ENCODE assay signal across 14 cellular contexts in genomic region chr9:133301253-133302230, GRCh38. TPM values are rescaled to one million over a fixed set of nuclear protein-coding genes. Genes with fewer than 3 reads are reported as not detected.
DNase-seq lines count a peak whose midpoint lies in the region; ATAC-seq and TF ChIP-seq lines count a peak whose summit lies in the region.
"Had no signal": no experiment of that assay in that cellular context is flagged by ENCODE, and none has a peak within 500 bp of the region (broad histone marks: within the 10 kb centered on the region; RNA-seq: fewer than 3 reads in every experiment).

No MANE protein-coding gene starts in this region.

- H3K4me1 Mint-ChIP-seq in activated CD8-positive, alpha-beta T cell treated with anti-CD3 and anti-CD28 coated beads, Interleukin-2, amount 10 ng/mL, durations not matched to agents 7 days and 5 days (ENCODE audit: low read depth): no peaks in the 10 kb centered on the region
- H3K4me1 Mint-ChIP-seq in activated CD8-positive, alpha-beta T cell treated with anti-CD3 and anti-CD28 coated beads for 36 hours (ENCODE audit: low read depth): no peaks in the 10 kb centered on the region
- H3K4me1 Mint-ChIP-seq in glutamatergic neuron (ENCODE audit: low read depth, unreplicated experiment) (peaks cover 11% of the 10 kb centered on the region), osteocyte (ENCODE audit: unreplicated experiment) (peaks cover 9% of the 10 kb centered on the region), type B pancreatic cell (ENCODE audit: unreplicated experiment) (no peaks in the 10 kb centered on the region)
- H3K4me1 Mint-ChIP-seq: CD8-positive, alpha-beta memory T cell had no signal

- H3K27me3 Mint-ChIP-seq in activated CD8-positive, alpha-beta T cell treated with anti-CD3 and anti-CD28 coated beads, Interleukin-2, amount 10 ng/mL, durations not matched to agents 7 days and 5 days (ENCODE audit: low read depth): peaks cover 7% of the 10 kb centered on the region
- H3K27me3 Mint-ChIP-seq in activated CD8-positive, alpha-beta T cell treated with anti-CD3 and anti-CD28 coated beads for 36 hours: no peaks in the 10 kb centered on the region
- peaks cover 2% of the 10 kb centered on the region for H3K27me3 Mint-ChIP-seq in glutamatergic neuron (ENCODE audit: unreplicated experiment)
- H3K27me3 Mint-ChIP-seq in osteocyte (ENCODE audit: unreplicated experiment): peaks cover 13% of the 10 kb centered on the region
- H3K27me3 Mint-ChIP-seq in type B pancreatic cell: peaks cover 14% of the 10 kb centered on the region

- no peaks in the 10 kb centered on the region for H3K36me3 Mint-ChIP-seq in activated CD8-positive, alpha-beta T cell treated with anti-CD3 and anti-CD28 coated beads, Interleukin-2, amount 10 ng/mL, durations not matched to agents 7 days and 5 days (ENCODE audit: low read depth)
- no peaks in the 10 kb centered on the region for H3K36me3 Mint-ChIP-seq in activated CD8-positive, alpha-beta T cell treated with anti-CD3 and anti-CD28 coated beads for 36 hours (ENCODE audit: low read depth)
- H3K36me3 Mint-ChIP-seq in glutamatergic neuron (ENCODE audit: unreplicated experiment) (peaks cover 10% of the 10 kb centered on the region), osteocyte (ENCODE audit: unreplicated experiment) (no peaks in the 10 kb centered on the region), type B pancreatic cell (no peaks in the 10 kb centered on the region)
- H3K36me3 Mint-ChIP-seq: CD8-positive, alpha-beta memory T cell had no signal

- H3K4me3 Mint-ChIP-seq in activated CD8-positive, alpha-beta T cell treated with anti-CD3 and anti-CD28 coated beads, Interleukin-2, amount 10 ng/mL, durations not matched to agents 7 days and 5 days: no peak overlapping the region
- no peak overlapping the region for H3K4me3 Mint-ChIP-seq in activated CD8-positive, alpha-beta T cell treated with anti-CD3 and anti-CD28 coated beads for 36 hours
- H3K4me3 Mint-ChIP-seq in glutamatergic neuron (ENCODE audit: unreplicated experiment) (no peak overlapping the region), osteocyte (ENCODE audit: unreplicated experiment) (no peak overlapping the region), type B pancreatic cell (no peak overlapping the region)
- H3K4me3 Mint-ChIP-seq: CD8-positive, alpha-beta memory T cell had no signal

- intact Hi-C loops in activated CD8-positive, alpha-beta T cell treated with anti-CD3 and anti-CD28 coated beads for 36 hours (cut with micrococcal nuclease): no loop called here
- intact Hi-C loops in left cardiac atrium (cut with DNase I): no loop called here

- ATAC-seq in activated CD8-positive, alpha-beta T cell treated with anti-CD3 and anti-CD28 coated beads, Interleukin-2, amount 10 ng/mL, durations not matched to agents 7 days and 5 days: no peak
- no peak for ATAC-seq in activated CD8-positive, alpha-beta T cell treated with anti-CD3 and anti-CD28 coated beads for 36 hours
- ATAC-seq in left cardiac atrium (no peak), HG02938 (IDR thresholded peaks at IDR 0.05; ENCODE audit: unreplicated experiment) (no peak)

- POLR2A ChIA-PET in activated CD8-positive, alpha-beta T cell treated with anti-CD3 and anti-CD28 coated beads, Interleukin-2, amount 10 ng/mL, durations not matched to agents 7 days and 5 days (lab: Charles Lee): no interaction called here
- POLR2A ChIA-PET in activated CD8-positive, alpha-beta T cell treated with anti-CD3 and anti-CD28 coated beads for 36 hours (lab: Charles Lee): no interaction called here

- CTCF ChIA-PET in activated CD8-positive, alpha-beta T cell treated with anti-CD3 and anti-CD28 coated beads, Interleukin-2, amount 10 ng/mL, durations not matched to agents 7 days and 5 days (lab: Charles Lee): no interaction called here
- CTCF ChIA-PET in activated CD8-positive, alpha-beta T cell treated with anti-CD3 and anti-CD28 coated beads for 36 hours (lab: Charles Lee): no interaction called here

- DNase-seq in activated CD8-positive, alpha-beta T cell treated with anti-CD3 and anti-CD28 coated beads, Interleukin-2, amount 10 ng/mL, durations not matched to agents 7 days and 5 days: peak; percentile 7
- no peak for DNase-seq in activated CD8-positive, alpha-beta T cell treated with anti-CD3 and anti-CD28 coated beads for 36 hours
- DNase-seq in glutamatergic neuron (no peak), osteocyte (ENCODE audit: extremely low spot score, unreplicated experiment) (peak; percentile 63), type B pancreatic cell (ENCODE audit: extremely low spot score, unreplicated experiment) (peak; percentile 34), left cardiac atrium (no peak), NCI-H1048 (lab: John Stamatoyannopoulos, UW) (no peak)
- DNase-seq: CD8-positive, alpha-beta memory T cell; DND-41; GDM1 had no signal

- no peak overlapping the region for H3K27ac Mint-ChIP-seq in activated CD8-positive, alpha-beta T cell treated with anti-CD3 and anti-CD28 coated beads, Interleukin-2, amount 10 ng/mL, durations not matched to agents 7 days and 5 days
- no peak overlapping the region for H3K27ac Mint-ChIP-seq in activated CD8-positive, alpha-beta T cell treated with anti-CD3 and anti-CD28 coated beads for 36 hours
- H3K27ac Mint-ChIP-seq in glutamatergic neuron (ENCODE audit: unreplicated experiment): peak overlapping the region; percentile 9
- H3K27ac Mint-ChIP-seq in osteocyte (ENCODE audit: unreplicated experiment): no peak overlapping the region
- no peak overlapping the region for H3K27ac Mint-ChIP-seq in type B pancreatic cell

- no peaks in the 10 kb centered on the region for H3K9me3 Mint-ChIP-seq in activated CD8-positive, alpha-beta T cell treated with anti-CD3 and anti-CD28 coated beads, Interleukin-2, amount 10 ng/mL, durations not matched to agents 7 days and 5 days (ENCODE audit: insufficient read depth)
- H3K9me3 Mint-ChIP-seq in activated CD8-positive, alpha-beta T cell treated with anti-CD3 and anti-CD28 coated beads for 36 hours: no peaks in the 10 kb centered on the region
- H3K9me3 Mint-ChIP-seq in glutamatergic neuron (ENCODE audit: unreplicated experiment) (peaks cover 7% of the 10 kb centered on the region), osteocyte (ENCODE audit: unreplicated experiment) (no peaks in the 10 kb centered on the region), type B pancreatic cell (no peaks in the 10 kb centered on the region)
- H3K9me3 Mint-ChIP-seq: CD8-positive, alpha-beta memory T cell had no signal

- TF ChIP-seq CTCF in activated CD8-positive, alpha-beta T cell treated with anti-CD3 and anti-CD28 coated beads for 36 hours (IDR thresholded peaks at IDR 0.05): no peak
- TF ChIP-seq CTCF in glutamatergic neuron (IDR thresholded peaks at IDR 0.05; ENCODE audit: partially characterized antibody, unreplicated experiment) (no peak), osteocyte (IDR thresholded peaks at IDR 0.05) (no peak), type B pancreatic cell (conservative IDR thresholded peaks at IDR 0.05) (no peak)

RNA-seq across cellular contexts. Expression of gene ABO, which starts 26.5 kb away (rescaled TPM):
- not detected for total RNA-seq in activated CD8-positive, alpha-beta T cell treated with anti-CD3 and anti-CD28 coated beads, Interleukin-2, amount 10 ng/mL, durations not matched to agents 7 days and 5 days
- not detected for total RNA-seq in activated CD8-positive, alpha-beta T cell treated with anti-CD3 and anti-CD28 coated beads for 36 hours
- total RNA-seq in glutamatergic neuron (ENCODE audit: unreplicated experiment): not detected
- total RNA-seq in osteocyte: not detected in 2 replicates
- 3.7 and 5.6 TPM in 2 replicates for total RNA-seq in type B pancreatic cell (ENCODE audit: low replicate concordance)
- total RNA-seq in left cardiac atrium: 1 to 10 TPM; 1.7 to 2.1 TPM
- total RNA-seq: A673; Caco-2; CD8-positive, alpha-beta memory T cell; H1 had no signal

RNA-seq across cellular contexts. Expression of gene SURF6, which starts 34.4 kb away (rescaled TPM):
- 10 to 100 TPM; 20.1 to 21.4 TPM for total RNA-seq in activated CD8-positive, alpha-beta T cell treated with anti-CD3 and anti-CD28 coated beads, Interleukin-2, amount 10 ng/mL, durations not matched to agents 7 days and 5 days
- total RNA-seq in activated CD8-positive, alpha-beta T cell treated with anti-CD3 and anti-CD28 coated beads for 36 hours: 10 to 100 TPM; 24.9 to 28.3 TPM
- total RNA-seq in glutamatergic neuron (ENCODE audit: unreplicated experiment) (15.0 TPM), osteocyte (16.0 and 19.8 TPM in 2 replicates), type B pancreatic cell (ENCODE audit: low replicate concordance) (24.9 and 26.5 TPM in 2 replicates), left cardiac atrium (10 to 100 TPM; 11.1 to 12.2 TPM)

RNA-seq across cellular contexts. Expression of gene MED22, which starts 46.4 kb away (rescaled TPM):
- 10 to 100 TPM; 29.1 to 29.6 TPM for total RNA-seq in activated CD8-positive, alpha-beta T cell treated with anti-CD3 and anti-CD28 coated beads, Interleukin-2, amount 10 ng/mL, durations not matched to agents 7 days and 5 days
- 10 to 100 TPM; 23.4 to 29.0 TPM for total RNA-seq in activated CD8-positive, alpha-beta T cell treated with anti-CD3 and anti-CD28 coated beads for 36 hours
- 35.7 TPM for total RNA-seq in glutamatergic neuron (ENCODE audit: unreplicated experiment)
- total RNA-seq in osteocyte: 23.4 and 27.6 TPM in 2 replicates
- total RNA-seq in type B pancreatic cell (ENCODE audit: low replicate concordance): 34.0 and 38.2 TPM in 2 replicates
- 10 to 100 TPM; 18.2 to 22.7 TPM for total RNA-seq in left cardiac atrium

RNA-seq across cellular contexts. Expression of gene RPL7A, which starts 46.5 kb away (rescaled TPM):
- 1,000 to 10,000 TPM; 1,894 to 1,933 TPM for total RNA-seq in activated CD8-positive, alpha-beta T cell treated with anti-CD3 and anti-CD28 coated beads, Interleukin-2, amount 10 ng/mL, durations not matched to agents 7 days and 5 days
- total RNA-seq in activated CD8-positive, alpha-beta T cell treated with anti-CD3 and anti-CD28 coated beads for 36 hours: 1,000 to 10,000 TPM; 3,479 to 3,507 TPM
- total RNA-seq in glutamatergic neuron (ENCODE audit: unreplicated experiment) (1,442 TPM), osteocyte (1,770 and 1,772 TPM in 2 replicates), type B pancreatic cell (ENCODE audit: low replicate concordance) (2,442 and 2,715 TPM in 2 replicates), left cardiac atrium (1,000 to 10,000 TPM; 1,074 to 1,076 TPM)

RNA-seq across cellular contexts. Expression of gene SURF1, which starts 54.7 kb away (rescaled TPM):
- 10 to 100 TPM; 37.4 to 39.1 TPM for total RNA-seq in activated CD8-positive, alpha-beta T cell treated with anti-CD3 and anti-CD28 coated beads, Interleukin-2, amount 10 ng/mL, durations not matched to agents 7 days and 5 days
- total RNA-seq in activated CD8-positive, alpha-beta T cell treated with anti-CD3 and anti-CD28 coated beads for 36 hours: 10 to 100 TPM; 22.1 to 25.3 TPM
- total RNA-seq in glutamatergic neuron (ENCODE audit: unreplicated experiment): 56.1 TPM
- 36.2 and 39.4 TPM in 2 replicates for total RNA-seq in osteocyte
- 40.8 and 46.9 TPM in 2 replicates for total RNA-seq in type B pancreatic cell (ENCODE audit: low replicate concordance)
- total RNA-seq in left cardiac atrium: 10 to 100 TPM; 34.1 to 42.5 TPM

Comparison
In these comparisons a context has a peak if more than half of its experiments do, and no peak if none do; other contexts are left out.
1. DNase-seq: peak in activated CD8-positive, alpha-beta T cell treated with anti-CD3 and anti-CD28 coated beads, Interleukin-2, amount 10 ng/mL, durations not matched to agents 7 days and 5 days (single experiment), osteocyte (single experiment) and type B pancreatic cell (single experiment); none in activated CD8-positive, alpha-beta T cell treated with anti-CD3 and anti-CD28 coated beads for 36 hours (single experiment), glutamatergic neuron (single experiment), left cardiac atrium (single experiment) and NCI-H1048 (single experiment).